ENCODE assay signal across 1 cellular context in genomic region chr17:83085526-83086196, GRCh38.
TF ChIP-seq lines count a peak whose summit lies in the region.

No MANE protein-coding gene starts in this region.

TF ChIP-seq in IMR-90, 13 proteins besides CTCF, POLR2A, EP300 and RAD21 (continued from another document):
- TF ChIP-seq, protein P1, sequence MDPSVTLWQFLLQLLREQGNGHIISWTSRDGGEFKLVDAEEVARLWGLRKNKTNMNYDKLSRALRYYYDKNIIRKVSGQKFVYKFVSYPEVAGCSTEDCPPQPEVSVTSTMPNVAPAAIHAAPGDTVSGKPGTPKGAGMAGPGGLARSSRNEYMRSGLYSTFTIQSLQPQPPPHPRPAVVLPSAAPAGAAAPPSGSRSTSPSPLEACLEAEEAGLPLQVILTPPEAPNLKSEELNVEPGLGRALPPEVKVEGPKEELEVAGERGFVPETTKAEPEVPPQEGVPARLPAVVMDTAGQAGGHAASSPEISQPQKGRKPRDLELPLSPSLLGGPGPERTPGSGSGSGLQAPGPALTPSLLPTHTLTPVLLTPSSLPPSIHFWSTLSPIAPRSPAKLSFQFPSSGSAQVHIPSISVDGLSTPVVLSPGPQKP (IDR thresholded peaks at IDR 0.05; ENCODE audit: borderline replicate concordance, low read depth, low read length): no peak
- TF ChIP-seq RFX5 (IDR thresholded peaks at IDR 0.05; ENCODE audit: low read depth, low read length) (no peak), FOS (IDR thresholded peaks at IDR 0.05; ENCODE audit: low read depth, low read length) (no peak), SMC3 (IDR thresholded peaks at IDR 0.05; ENCODE audit: low read depth, low read length) (no peak), MAZ (IDR thresholded peaks at IDR 0.05; ENCODE audit: borderline replicate concordance, low read depth, low read length) (no peak), BHLHE40 (IDR thresholded peaks at IDR 0.05; ENCODE audit: low read depth, low read length) (no peak), CHD1 (IDR thresholded peaks at IDR 0.05; ENCODE audit: low read depth, low read length) (no peak)
